Comparison of ENCODE assay signal across 23 cellular contexts in the genomic region with DNA sequence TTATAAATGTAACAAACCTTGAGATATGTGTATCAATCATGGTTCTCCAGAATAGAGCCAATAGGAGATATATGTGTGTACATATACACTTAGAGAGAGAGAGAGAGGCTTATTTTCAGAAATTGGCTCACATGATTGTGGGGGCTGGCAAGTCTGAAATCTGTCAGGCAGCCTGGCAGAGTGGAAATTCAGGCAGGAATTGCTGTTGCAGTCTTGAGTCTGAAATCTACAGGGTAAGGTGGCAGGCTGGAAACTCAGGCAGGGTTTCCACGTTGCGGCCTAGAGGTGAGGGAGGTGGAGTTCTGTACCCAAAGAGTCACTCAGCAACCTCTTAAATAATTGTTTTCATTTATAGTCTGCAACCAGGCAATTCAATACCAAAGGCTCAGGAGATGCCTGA.
"Had no signal": no experiment of that assay in that cellular context is flagged by ENCODE, and none has a peak within 500 bp of the region (broad histone marks: within the 10 kb centered on the region; RNA-seq: fewer than 3 reads in every experiment).

No MANE protein-coding gene starts in this region.

- H3K4me2 ChIP-seq: hepatocyte had no signal

- H2AFZ ChIP-seq: hepatocyte had no signal

- ATAC-seq: gastrocnemius medialis; heart left ventricle; left cardiac atrium; left lung; natural killer cell; psoas muscle; right lobe of liver; stimulated activated naive B cell treated with anti-CD40 and anti-IgM and Interleukin-4, amounts not matched to agents 10 μg/mL and 1 μg/mL and 100 μg/mL, for 72 hours; upper lobe of right lung had no signal

- H3K4me1 ChIP-seq: gastrocnemius medialis, heart left ventricle, left lung, psoas muscle, right lobe of liver, suprapubic skin, transverse colon, upper lobe of right lung, uterus had no signal

- H3K9me3 ChIP-seq: gastrocnemius medialis, heart left ventricle, left lung, ovary, psoas muscle, right lobe of liver, suprapubic skin, transverse colon, upper lobe of right lung, uterus had no signal

- H3K79me2 ChIP-seq: hepatocyte had no signal

- H3K9me3 Mint-ChIP-seq: natural killer cell; stimulated activated naive B cell treated with anti-CD40 and anti-IgM and Interleukin-4, amounts not matched to agents 10 μg/mL and 1 μg/mL and 100 μg/mL, for 72 hours; stimulated activated naive CD8-positive, alpha-beta T cell treated with anti-CD3 and anti-CD28 coated beads, Interleukin-15, Interleukin-2, amounts not matched to agents 100 ng/mL and 50 ng/mL, for 24 hours had no signal

- H3K4me3 ChIP-seq: dorsolateral prefrontal cortex, gastrocnemius medialis, heart left ventricle, hepatocyte, left lung, ovary, psoas muscle, right lobe of liver, suprapubic skin, transverse colon, upper lobe of right lung, uterus had no signal

- H3K4me3 Mint-ChIP-seq: natural killer cell; stimulated activated naive B cell treated with anti-CD40 and anti-IgM and Interleukin-4, amounts not matched to agents 10 μg/mL and 1 μg/mL and 100 μg/mL, for 72 hours; stimulated activated naive CD8-positive, alpha-beta T cell treated with anti-CD3 and anti-CD28 coated beads, Interleukin-15, Interleukin-2, amounts not matched to agents 100 ng/mL and 50 ng/mL, for 24 hours had no signal

- H3K36me3 ChIP-seq: gastrocnemius medialis, heart left ventricle, left lung, ovary, right lobe of liver, suprapubic skin, transverse colon, upper lobe of right lung, uterus had no signal

- DNase-seq: effector CD4-positive, alpha-beta T cell; foreskin fibroblast; gastrocnemius medialis; heart left ventricle; left cardiac atrium; left lung; mesenchymal stem cell; natural killer cell; ovary; psoas muscle; retina; right lobe of liver; small intestine; stimulated activated CD4-positive, alpha-beta T cell treated with anti-CD3 and anti-CD28 coated beads, Interleukin-15, amount 100 ng/mL, for 24 hours; stimulated activated CD4-positive, alpha-beta T cell treated with anti-CD3 and anti-CD28 coated beads, Interleukin-2, amount 100 ng/mL, for 48 hours; stimulated activated naive B cell treated with anti-CD40 and anti-IgM and Interleukin-4, amounts not matched to agents 10 μg/mL and 1 μg/mL and 100 μg/mL, for 72 hours; transverse colon; upper lobe of right lung; uterus had no signal

- H3K36me3 Mint-ChIP-seq: natural killer cell; stimulated activated naive B cell treated with anti-CD40 and anti-IgM and Interleukin-4, amounts not matched to agents 10 μg/mL and 1 μg/mL and 100 μg/mL, for 72 hours had no signal

- H3K4me1 Mint-ChIP-seq: natural killer cell; stimulated activated naive B cell treated with anti-CD40 and anti-IgM and Interleukin-4, amounts not matched to agents 10 μg/mL and 1 μg/mL and 100 μg/mL, for 72 hours had no signal

- H3K27me3 ChIP-seq: gastrocnemius medialis, heart left ventricle, hepatocyte, left lung, ovary, suprapubic skin, transverse colon, upper lobe of right lung, uterus had no signal

- H3K27ac Mint-ChIP-seq: natural killer cell; stimulated activated naive B cell treated with anti-CD40 and anti-IgM and Interleukin-4, amounts not matched to agents 10 μg/mL and 1 μg/mL and 100 μg/mL, for 72 hours; stimulated activated naive CD8-positive, alpha-beta T cell treated with anti-CD3 and anti-CD28 coated beads, Interleukin-15, Interleukin-2, amounts not matched to agents 100 ng/mL and 50 ng/mL, for 24 hours had no signal
